ENCODE assay signal across 19 cellular contexts in the genomic region with DNA sequence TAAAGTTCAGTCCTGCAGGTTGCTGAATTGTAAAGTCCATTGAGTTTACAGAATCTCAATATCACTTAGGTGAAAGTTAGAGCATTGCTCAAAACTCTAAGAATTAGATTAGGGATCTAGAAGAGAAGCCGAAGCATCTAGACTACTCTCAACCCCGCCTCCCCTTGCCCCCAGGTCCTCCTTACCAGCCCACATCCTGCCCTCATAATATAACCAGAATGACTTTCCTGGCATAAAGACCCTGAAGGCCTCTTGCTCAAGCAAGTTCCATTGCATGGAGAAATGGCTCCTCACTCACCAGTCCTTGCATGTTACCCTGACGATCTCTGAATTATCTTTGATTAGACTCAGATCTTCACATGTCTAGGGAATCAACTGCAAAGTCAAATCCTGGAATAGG.
DNase-seq lines count a peak whose midpoint lies in the region; ATAC-seq lines count a peak whose summit lies in the region.
"Had no signal": no experiment of that assay in that cellular context is flagged by ENCODE, and none has a peak within 500 bp of the region (broad histone marks: within the 10 kb centered on the region; RNA-seq: fewer than 3 reads in every experiment).

No MANE protein-coding gene starts in this region.

- H3K4me3 Mint-ChIP-seq in stimulated activated naive CD8-positive, alpha-beta T cell treated with anti-CD3 and anti-CD28 coated beads, Interleukin-15, amount 100 ng/mL, for 72 hours, result no peak overlapping the region
- H3K4me3 Mint-ChIP-seq: B cell; CD4-positive, CD25-positive, alpha-beta regulatory T cell; CD8-positive, alpha-beta T cell; GM23338; H9 had no signal

- no peak overlapping the region for H2AFZ ChIP-seq in trophoblast cell (ENCODE audit: insufficient read depth, low read length, poor library complexity)
- H2AFZ ChIP-seq: GM23338 had no signal

- H3K4ac ChIP-seq in trophoblast cell (ENCODE audit: low read depth, low read length), result no peak overlapping the region

- no peak overlapping the region for H3K14ac ChIP-seq in trophoblast cell (ENCODE audit: low read length)

- no CpG with 5 or more reads among the region's 3 CpGs for WGBS in trophoblast cell (ENCODE audit: extremely low coverage, insufficient coverage, insufficient read length)

- H3K27ac Mint-ChIP-seq in stimulated activated naive CD8-positive, alpha-beta T cell treated with anti-CD3 and anti-CD28 coated beads, Interleukin-15, amount 100 ng/mL, for 72 hours, result no peak overlapping the region
- H3K27ac Mint-ChIP-seq: B cell; CD4-positive, CD25-positive, alpha-beta regulatory T cell; CD8-positive, alpha-beta T cell; GM23338; H9 had no signal

- no peak overlapping the region for H2BK12ac ChIP-seq in trophoblast cell (ENCODE audit: low read length)

- H3K4me1 ChIP-seq in trophoblast cell (ENCODE audit: control insufficient read depth in 1 of 2, insufficient read depth in 2 of 2, low read length in 2 of 2), result peaks cover 0 to 2% of the 10 kb centered on the region in 2 experiments
- H3K4me1 ChIP-seq: BLaER1, Caco-2 had no signal

- H2BK120ac ChIP-seq in trophoblast cell (ENCODE audit: insufficient read depth, low read length, poor library complexity), result no peak overlapping the region

- no peaks in the 10 kb centered on the region for H3K36me3 ChIP-seq in trophoblast cell (ENCODE audit: control insufficient read depth in 1 of 2, insufficient read depth in 2 of 2, low read length in 2 of 2)
- H3K36me3 ChIP-seq: BLaER1 had no signal

- peaks cover 8% of the 10 kb centered on the region for H3K27me3 Mint-ChIP-seq in stimulated activated naive CD8-positive, alpha-beta T cell treated with anti-CD3 and anti-CD28 coated beads, Interleukin-15, amount 100 ng/mL, for 72 hours
- H3K27me3 Mint-ChIP-seq: B cell; CD4-positive, CD25-positive, alpha-beta regulatory T cell had no signal

- no peak overlapping the region for H2BK5ac ChIP-seq in trophoblast cell (ENCODE audit: low read depth, low read length, poor library complexity)

- H3K18ac ChIP-seq in trophoblast cell (ENCODE audit: low read length), result no peak overlapping the region

- no peaks in the 10 kb centered on the region for H3K27me3 ChIP-seq in trophoblast cell (ENCODE audit: insufficient read depth, low read length)
- H3K27me3 ChIP-seq: BLaER1 had no signal

- no peak overlapping the region for H3K4me2 ChIP-seq in trophoblast cell (ENCODE audit: low read length)
- H3K4me2 ChIP-seq: BLaER1, GM23338 had no signal

- H3K79me2 ChIP-seq in trophoblast cell (ENCODE audit: control insufficient read depth, insufficient read depth, low read length, poor library complexity), result no peaks in the 10 kb centered on the region

- H3K9me3 Mint-ChIP-seq in stimulated activated naive CD8-positive, alpha-beta T cell treated with anti-CD3 and anti-CD28 coated beads, Interleukin-15, amount 100 ng/mL, for 72 hours, result no peaks in the 10 kb centered on the region
- H3K9me3 Mint-ChIP-seq: CD8-positive, alpha-beta T cell; GM23338 had no signal

- H3K27ac ChIP-seq in trophoblast cell (ENCODE audit: low read depth, low read length), result no peak overlapping the region
- H3K27ac ChIP-seq: BLaER1, C4-2B had no signal

- no peak for DNase-seq in stimulated activated naive CD8-positive, alpha-beta T cell treated with anti-CD3 and anti-CD28 coated beads, Interleukin-15, amount 100 ng/mL, for 72 hours
- no peak for DNase-seq in stimulated activated naive CD8-positive, alpha-beta T cell treated with anti-CD3 and anti-CD28 coated beads, Interleukin-15, Interleukin-2, amounts not matched to agents 100 U/mL and 50 U/mL, for 24 hours
- DNase-seq in M059J (ENCODE audit: low read depth), result peak; percentile 65
- peak; percentile 92 to 94 for DNase-seq in trophoblast cell
- no peak for DNase-seq in NCI-H1694 (lab: John Stamatoyannopoulos, UW)
- DNase-seq: Caco-2; CD4-positive, CD25-positive, alpha-beta regulatory T cell; CD8-positive, alpha-beta T cell; DMS153; EL; GDM1; H9 had no signal

- no peak overlapping the region for H4K91ac ChIP-seq in trophoblast cell (ENCODE audit: low read depth, low read length)

- H3K9me3 ChIP-seq in trophoblast cell (ENCODE audit: insufficient read depth, low read depth, low read length), result peaks cover 7% of the 10 kb centered on the region
- H3K9me3 ChIP-seq: BLaER1, Caco-2 had no signal

- no peak overlapping the region for H3K4me3 ChIP-seq in trophoblast cell (ENCODE audit: low read depth, low read length)
- H3K4me3 ChIP-seq: BLaER1, GM12878, GM23338 had no signal

- H4K12ac ChIP-seq in trophoblast cell (ENCODE audit: low read depth, low read length), result no peak overlapping the region

- H2AK5ac ChIP-seq in trophoblast cell (ENCODE audit: low read length), result no peak overlapping the region

- no peak overlapping the region for H3K9ac ChIP-seq in trophoblast cell (ENCODE audit: low read length)
- H3K9ac ChIP-seq: BLaER1 had no signal

- H4K8ac ChIP-seq in trophoblast cell (ENCODE audit: low read depth, low read length), result no peak overlapping the region

- ATAC-seq in stimulated activated naive CD8-positive, alpha-beta T cell treated with anti-CD3 and anti-CD28 coated beads, Interleukin-15, amount 100 ng/mL, for 72 hours, result peak; percentile 62
- no peak for ATAC-seq in stimulated activated naive CD8-positive, alpha-beta T cell treated with anti-CD3 and anti-CD28 coated beads, Interleukin-15, Interleukin-2, amounts not matched to agents 100 U/mL and 50 U/mL, for 24 hours
- ATAC-seq in HG03280 (IDR thresholded peaks at IDR 0.05; ENCODE audit: unreplicated experiment), result no peak
- ATAC-seq: CD8-positive, alpha-beta T cell; GM12878; GM23338; HCT116 had no signal

- H3K4me1 Mint-ChIP-seq in stimulated activated naive CD8-positive, alpha-beta T cell treated with anti-CD3 and anti-CD28 coated beads, Interleukin-15, amount 100 ng/mL, for 72 hours, result no peaks in the 10 kb centered on the region
- H3K4me1 Mint-ChIP-seq: B cell; CD4-positive, CD25-positive, alpha-beta regulatory T cell; GM23338 had no signal

- H3K23ac ChIP-seq in trophoblast cell (ENCODE audit: low read length), result no peak overlapping the region

- no peaks in the 10 kb centered on the region for H3K79me1 ChIP-seq in trophoblast cell (ENCODE audit: low read length)

Comparison
In these comparisons a context has a peak if more than half of its experiments do, and no peak if none do; other contexts are left out.
1. DNase-seq: peak in M059J (single experiment) and trophoblast cell (2 of 2); none in stimulated activated naive CD8-positive, alpha-beta T cell treated with anti-CD3 and anti-CD28 coated beads, Interleukin-15, amount 100 ng/mL, for 72 hours (0 of 2), stimulated activated naive CD8-positive, alpha-beta T cell treated with anti-CD3 and anti-CD28 coated beads, Interleukin-15, Interleukin-2, amounts not matched to agents 100 U/mL and 50 U/mL, for 24 hours (single experiment) and NCI-H1694 (single experiment).